ENCODE assay signal across 1 cellular context in the genomic region with DNA sequence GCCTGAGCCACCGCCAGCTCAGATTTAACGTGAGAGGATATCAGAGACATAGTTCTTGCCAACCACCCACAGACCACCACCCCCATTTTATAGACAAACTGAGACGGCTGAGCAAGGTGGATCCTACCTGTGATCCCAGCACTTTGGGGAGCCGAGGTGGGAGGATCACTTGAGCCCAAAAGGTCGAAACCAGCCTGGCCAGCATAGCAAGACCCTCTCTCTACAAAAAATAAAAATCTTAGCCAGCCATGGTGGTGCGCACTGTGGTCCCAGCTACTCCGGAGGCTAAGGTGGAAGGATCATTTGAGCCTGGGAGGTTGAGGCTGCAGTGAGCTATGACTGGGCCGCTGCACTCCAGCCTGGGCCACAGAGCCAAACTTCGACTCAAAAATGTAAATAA.
TF ChIP-seq lines count a peak whose summit lies in the region.

No MANE protein-coding gene starts in this region.

TF ChIP-seq in K562, 482 proteins besides CTCF, POLR2A, EP300 and RAD21:
- TF ChIP-seq KLF10 (CRISPR knock-in tag; IDR thresholded peaks at IDR 0.05) (no peak), BCOR (IDR thresholded peaks at IDR 0.05) (peak; percentile 27; the same call in 1 of the 2 replicates), RBM25 (IDR thresholded peaks at IDR 0.05; ENCODE audit: low read depth, low read length, severe bottlenecking) (peak; percentile 35), KDM2B (CRISPR knock-in tag; IDR thresholded peaks at IDR 0.05) (no peak), ZC3H4 (CRISPR knock-in tag; IDR thresholded peaks at IDR 0.05; ENCODE audit: borderline replicate concordance) (no peak), ZNF224 (CRISPR knock-in tag; IDR thresholded peaks at IDR 0.05) (no peak), ZNF121 (CRISPR knock-in tag; conservative IDR thresholded peaks at IDR 0.05) (peak; percentile 92), XRCC3 (IDR thresholded peaks at IDR 0.05) (no peak), NCOA2 (IDR thresholded peaks at IDR 0.05; ENCODE audit: partially characterized antibody in 2 of 2) (no peak)
- TF ChIP-seq, protein P1, sequence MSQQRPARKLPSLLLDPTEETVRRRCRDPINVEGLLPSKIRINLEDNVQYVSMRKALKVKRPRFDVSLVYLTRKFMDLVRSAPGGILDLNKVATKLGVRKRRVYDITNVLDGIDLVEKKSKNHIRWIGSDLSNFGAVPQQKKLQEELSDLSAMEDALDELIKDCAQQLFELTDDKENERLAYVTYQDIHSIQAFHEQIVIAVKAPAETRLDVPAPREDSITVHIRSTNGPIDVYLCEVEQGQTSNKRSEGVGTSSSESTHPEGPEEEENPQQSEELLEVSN (IDR thresholded peaks at IDR 0.05; ENCODE audit: borderline replicate concordance in 1 of 2, extremely low read depth in 1 of 2, insufficient read depth in 1 of 2, insufficient read length in 1 of 2, low read depth in 1 of 2, low read length in 1 of 2, poor library complexity in 1 of 2, severe bottlenecking in 1 of 2), result no peak
- TF ChIP-seq, protein P2, sequence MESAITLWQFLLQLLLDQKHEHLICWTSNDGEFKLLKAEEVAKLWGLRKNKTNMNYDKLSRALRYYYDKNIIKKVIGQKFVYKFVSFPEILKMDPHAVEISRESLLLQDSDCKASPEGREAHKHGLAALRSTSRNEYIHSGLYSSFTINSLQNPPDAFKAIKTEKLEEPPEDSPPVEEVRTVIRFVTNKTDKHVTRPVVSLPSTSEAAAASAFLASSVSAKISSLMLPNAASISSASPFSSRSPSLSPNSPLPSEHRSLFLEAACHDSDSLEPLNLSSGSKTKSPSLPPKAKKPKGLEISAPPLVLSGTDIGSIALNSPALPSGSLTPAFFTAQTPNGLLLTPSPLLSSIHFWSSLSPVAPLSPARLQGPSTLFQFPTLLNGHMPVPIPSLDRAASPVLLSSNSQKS (CRISPR knock-in tag; IDR thresholded peaks at IDR 0.05), result no peak
- TF ChIP-seq, protein P3, sequence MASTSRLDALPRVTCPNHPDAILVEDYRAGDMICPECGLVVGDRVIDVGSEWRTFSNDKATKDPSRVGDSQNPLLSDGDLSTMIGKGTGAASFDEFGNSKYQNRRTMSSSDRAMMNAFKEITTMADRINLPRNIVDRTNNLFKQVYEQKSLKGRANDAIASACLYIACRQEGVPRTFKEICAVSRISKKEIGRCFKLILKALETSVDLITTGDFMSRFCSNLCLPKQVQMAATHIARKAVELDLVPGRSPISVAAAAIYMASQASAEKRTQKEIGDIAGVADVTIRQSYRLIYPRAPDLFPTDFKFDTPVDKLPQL (IDR thresholded peaks at IDR 0.05; ENCODE audit: extremely low read depth, insufficient read length), result no peak
- TF ChIP-seq, protein P4, sequence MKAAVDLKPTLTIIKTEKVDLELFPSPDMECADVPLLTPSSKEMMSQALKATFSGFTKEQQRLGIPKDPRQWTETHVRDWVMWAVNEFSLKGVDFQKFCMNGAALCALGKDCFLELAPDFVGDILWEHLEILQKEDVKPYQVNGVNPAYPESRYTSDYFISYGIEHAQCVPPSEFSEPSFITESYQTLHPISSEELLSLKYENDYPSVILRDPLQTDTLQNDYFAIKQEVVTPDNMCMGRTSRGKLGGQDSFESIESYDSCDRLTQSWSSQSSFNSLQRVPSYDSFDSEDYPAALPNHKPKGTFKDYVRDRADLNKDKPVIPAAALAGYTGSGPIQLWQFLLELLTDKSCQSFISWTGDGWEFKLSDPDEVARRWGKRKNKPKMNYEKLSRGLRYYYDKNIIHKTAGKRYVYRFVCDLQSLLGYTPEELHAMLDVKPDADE (conservative IDR thresholded peaks at IDR 0.05; ENCODE audit: control insufficient read depth, low read depth, low read length), result no peak
- TF ChIP-seq, protein P5, sequence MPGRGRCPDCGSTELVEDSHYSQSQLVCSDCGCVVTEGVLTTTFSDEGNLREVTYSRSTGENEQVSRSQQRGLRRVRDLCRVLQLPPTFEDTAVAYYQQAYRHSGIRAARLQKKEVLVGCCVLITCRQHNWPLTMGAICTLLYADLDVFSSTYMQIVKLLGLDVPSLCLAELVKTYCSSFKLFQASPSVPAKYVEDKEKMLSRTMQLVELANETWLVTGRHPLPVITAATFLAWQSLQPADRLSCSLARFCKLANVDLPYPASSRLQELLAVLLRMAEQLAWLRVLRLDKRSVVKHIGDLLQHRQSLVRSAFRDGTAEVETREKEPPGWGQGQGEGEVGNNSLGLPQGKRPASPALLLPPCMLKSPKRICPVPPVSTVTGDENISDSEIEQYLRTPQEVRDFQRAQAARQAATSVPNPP (IDR thresholded peaks at IDR 0.05; ENCODE audit: borderline replicate concordance, insufficient read depth, insufficient read length), result no peak
